In genomic region chr12:31362115-31362758, GRCh38 we compare ENCODE assay signal across 8 cellular contexts. TPM values are rescaled to one million over a fixed set of nuclear protein-coding genes. Genes with fewer than 3 reads are reported as not detected.
DNase-seq lines count a peak whose midpoint lies in the region; ATAC-seq, FAIRE-seq and TF ChIP-seq lines count a peak whose summit lies in the region.

No MANE protein-coding gene starts in this region.

- H3K9me3 ChIP-seq in GM12878 (replicated peaks; ENCODE audit: control insufficient read depth, insufficient read depth, low read length): no peaks in the 10 kb centered on the region; the same call in 2 of the 3 replicates
- H3K9me3 ChIP-seq in pancreas: no peaks in the 10 kb centered on the region

- H3K79me2 ChIP-seq in GM12878 (ENCODE audit: control insufficient read depth, insufficient read depth, low read length): no peaks in the 10 kb centered on the region

- peak; percentile 9 for DNase-seq in activated naive CD4-positive, alpha-beta T cell treated with anti-CD3 and anti-CD28 coated beads for 36 hours
- no peak for DNase-seq in activated naive CD4-positive, alpha-beta T cell treated with anti-CD3 and anti-CD28 coated beads, Interleukin-2, amount 50 U/mL, for 16 hours
- DNase-seq in NCI-H2107 (lab: John Stamatoyannopoulos, UW) (peak; percentile 72), GM12878 (ENCODE audit: low read depth, low spot score) (no peak), pancreas (no peak), posterior cingulate gyrus (no peak), pons (ENCODE audit: low spot score) (no peak)

- no peak for TF ChIP-seq EP300 in GM12878 (IDR thresholded peaks at IDR 0.05; ENCODE audit: borderline replicate concordance in 1 of 2, control insufficient read depth in 1 of 2, low read depth in 2 of 2, low read length in 2 of 2)

- peak overlapping the region; percentile 38 for H3K4me3 Mint-ChIP-seq in activated naive CD4-positive, alpha-beta T cell treated with anti-CD3 and anti-CD28 coated beads for 36 hours

- CTCF ChIA-PET in activated naive CD4-positive, alpha-beta T cell treated with anti-CD3 and anti-CD28 coated beads for 36 hours (lab: Charles Lee): interaction anchor here (0.6 to 2.9 kb wide), 8 partner anchors 34 to 377 kb away, joined by 3 to 13 read pairs (median 4); no protein-coding TSS in a partner anchor
- CTCF ChIA-PET in GM12878 (lab: Yijun Ruan, JAX): interaction anchor here (0.7 to 4.4 kb wide), 11 partner anchors 9 to 126 kb away, joined by 3 to 33 read pairs (median 7); partner anchors contain the start of gene SINHCAF

- peak overlapping the region; percentile 56 for H3K4me2 ChIP-seq in GM12878 (ENCODE audit: control insufficient read depth, insufficient read depth)

- ATAC-seq in HG03025 (IDR thresholded peaks at IDR 0.05; ENCODE audit: low FRiP score, unreplicated experiment): peak; percentile 53
- ATAC-seq in GM12878: peak; percentile 68
- peak in 3 of 4 donors; percentile 34 to 82 (median 76) for ATAC-seq in pancreas

- H3K4me3 ChIP-seq in GM12878 (no peak overlapping the region), pancreas (no peak overlapping the region)

- TF ChIP-seq RAD21 in GM12878 (IDR thresholded peaks at IDR 0.05; ENCODE audit: insufficient read depth, low read depth, low read length): no peak

- H3K36me3 Mint-ChIP-seq in activated naive CD4-positive, alpha-beta T cell treated with anti-CD3 and anti-CD28 coated beads for 36 hours (ENCODE audit: low read depth): no peaks in the 10 kb centered on the region

- peak overlapping the region; percentile 52; the same call in 1 of the 2 replicates for H3K9ac ChIP-seq in GM12878 (ENCODE audit: control insufficient read depth, insufficient read depth, low read length)

- BruUV-seq in GM12878 (replicated peaks; lab: Mats Ljungman, UMichigan): no TSS peak

- peaks cover 14% of the 10 kb centered on the region for H3K4me1 Mint-ChIP-seq in activated naive CD4-positive, alpha-beta T cell treated with anti-CD3 and anti-CD28 coated beads for 36 hours (ENCODE audit: low read depth)

- SMC1A ChIA-PET in GM12878 (lab: Charles Lee; ENCODE audit: uncharacterized antibody, unreplicated experiment): interaction anchor here (0.7 to 2.6 kb wide), 13 partner anchors 24 to 290 kb away, joined by 3 to 17 read pairs (median 4); no protein-coding TSS in a partner anchor

- H3K36me3 ChIP-seq in GM12878 (ENCODE audit: control insufficient read depth in 2 of 2, insufficient read depth in 2 of 2, low read length in 1 of 2) (no peaks in the 10 kb centered on the region), pancreas (no peaks in the 10 kb centered on the region)

- TF ChIP-seq CTCF in GM12878 (IDR thresholded peaks at IDR 0.05 in 2 of 3, conservative IDR thresholded peaks at IDR 0.05 in 1 of 3; ENCODE audit: control insufficient read depth in 2 of 3, extremely low read depth in 1 of 3, insufficient read depth in 1 of 3, low read depth in 3 of 3, low read length in 3 of 3) (no peak), pancreas (IDR thresholded peaks at IDR 0.05) (no peak)

- H3K27me3 Mint-ChIP-seq in activated naive CD4-positive, alpha-beta T cell treated with anti-CD3 and anti-CD28 coated beads for 36 hours (ENCODE audit: low read depth): no peaks in the 10 kb centered on the region

- POLR2A ChIA-PET in GM12878 (lab: Charles Lee): interaction anchor here (1.2 to 1.8 kb wide), 2 partner anchors 36 to 39 kb away, joined by 3 to 5 read pairs; partner anchors contain the start of gene SINHCAF

- H3K4me1 ChIP-seq in GM12878 (ENCODE audit: control insufficient read depth, insufficient read depth, low read length) (peaks cover 22% of the 10 kb centered on the region), pancreas (no peaks in the 10 kb centered on the region)

- TF ChIP-seq POLR2A in GM12878 (IDR thresholded peaks at IDR 0.05; ENCODE audit: low read depth, low read length): no peak

- intact Hi-C loops in activated naive CD4-positive, alpha-beta T cell treated with anti-CD3 and anti-CD28 coated beads for 36 hours (cut with micrococcal nuclease): loop anchor here (2.0 kb wide), 4 partner anchors 35 to 245 kb away; partner anchors contain the start of gene SINHCAF
- intact Hi-C loops in GM12878 (cut with micrococcal nuclease; ENCODE audit: unreplicated experiment) (no loop called here), pancreas (cut with DNase I) (no loop called here), posterior cingulate gyrus (cut with DNase I) (no loop called here)

- 29% methylated on average over 13 of the region's 13 CpGs for WGBS in GM12878 (ENCODE audit: insufficient coverage, insufficient replicate concordance, low lambda C conversion rate, missing lambda C conversion rate)
- WGBS in pancreas, 2 donors: 62 to 69% methylated on average over 13 of the region's 13 CpGs

- in situ Hi-C loops in GM12878 (cut with MboI): no loop called here

- H2AFZ ChIP-seq in GM12878 (ENCODE audit: control insufficient read depth, low read depth, low read length): peak overlapping the region; percentile 90

- H3K27ac Mint-ChIP-seq in activated naive CD4-positive, alpha-beta T cell treated with anti-CD3 and anti-CD28 coated beads for 36 hours: peak overlapping the region; percentile 19

- H4K20me1 ChIP-seq in GM12878 (ENCODE audit: control insufficient read depth, insufficient read depth): no peaks in the 10 kb centered on the region

- FAIRE-seq in GM12878 (lab: Jason Lieb, UNC) (no peak), pancreas (lab: Jason Lieb, UNC) (no peak)

- H3K27ac ChIP-seq in GM12878 (ENCODE audit: control insufficient read depth, insufficient read depth) (peak overlapping the region; percentile 45), pancreas (no peak overlapping the region)

- H3K27me3 ChIP-seq in GM12878 (replicated peaks in 1 of 2; ENCODE audit: control insufficient read depth in 2 of 2, insufficient read depth in 2 of 2, low read length in 1 of 2): no peaks in the 10 kb centered on the region
- no peaks in the 10 kb centered on the region for H3K27me3 ChIP-seq in pancreas

- RAD21 ChIA-PET in GM12878 (lab: Charles Lee; ENCODE audit: unreplicated experiment): interaction anchor here (0.6 to 2.3 kb wide), 14 partner anchors 36 to 511 kb away, joined by 3 to 21 read pairs (median 3); no protein-coding TSS in a partner anchor

- no peaks in the 10 kb centered on the region for H3K9me3 Mint-ChIP-seq in activated naive CD4-positive, alpha-beta T cell treated with anti-CD3 and anti-CD28 coated beads for 36 hours

TF ChIP-seq in GM12878, 131 proteins besides CTCF, POLR2A, EP300 and RAD21:
- TF ChIP-seq EED (IDR thresholded peaks at IDR 0.05; ENCODE audit: low read depth) (peak; percentile 58; the same call in 1 of the 2 replicates), POLR2AphosphoS5 (IDR thresholded peaks at IDR 0.05; ENCODE audit: low read length) (no peak), SRF (IDR thresholded peaks at IDR 0.05; ENCODE audit: low read depth in 2 of 2, low read length in 2 of 2) (0 out of 4 replicates have a peak, but pooled peaks of 1 of the 2 experiments have one; percentile 9)

RNA-seq across cellular contexts. Expression of gene SINHCAF, which starts 36.3 kb away (rescaled TPM):
- 100 to 1,000 TPM; 158 to 169 TPM for total RNA-seq in activated naive CD4-positive, alpha-beta T cell treated with anti-CD3 and anti-CD28 coated beads for 36 hours
- total RNA-seq in GM12878 (2013; cell fraction: nucleolus; rRNA removed): 114 and 132 TPM in 2 replicates
- total RNA-seq in GM12878 (2014; rRNA removed): 71.8 and 93.4 TPM in 2 replicates
- total RNA-seq in GM12878 (2014; rRNA removed; fragmentation: Illumina TruSeq; extraction: Trizol): 92.3 and 100 TPM in 2 replicates
- 88.4 and 106 TPM in 2 replicates for total RNA-seq in GM12878 (2021)
- polyA plus RNA-seq in GM12878 (2011; ENCODE audit: low read depth): 21.2 TPM
- 102 and 213 TPM in 2 replicates for polyA plus RNA-seq in GM12878 (2011; rRNA removed)
- polyA plus RNA-seq in GM12878 (2011; cell fraction: cytosol; rRNA removed): 36.0 and 65.4 TPM in 2 replicates
- polyA plus RNA-seq in GM12878 (2011; cell fraction: nucleus; rRNA removed): 31.6 and 39.1 TPM in 2 replicates
- 38.5 and 54.6 TPM in 2 replicates for polyA plus RNA-seq in GM12878 (2012)
- polyA plus RNA-seq in GM12878 (2014; fragmentation: Illumina TruSeq; extraction: Trizol): 156 and 217 TPM in 2 replicates
- 100 to 1,000 TPM; 110 to 139 TPM for polyA plus RNA-seq in GM12878 (2014; fragmentation: Nextera tagmentation; extraction: Ambion mirVana)
- polyA plus RNA-seq in GM12878 (2014; rRNA removed): 45.7 and 60.4 TPM in 2 replicates
- 10 to 100 TPM; 67.7 to 84.4 TPM for polyA plus RNA-seq in GM12878 (2016; fragmentation: Nextera tagmentation; extraction: Ambion mirVana)
- polyA minus RNA-seq in GM12878 (2011; rRNA and poly(A)+ RNA removed): 50.1 and 60.6 TPM in 2 replicates
- 42.1 and 42.6 TPM in 2 replicates for polyA minus RNA-seq in GM12878 (2011; cell fraction: cytosol; rRNA and poly(A)+ RNA removed)
- polyA minus RNA-seq in GM12878 (2011; cell fraction: nucleus; rRNA and poly(A)+ RNA removed): 32.6 and 48.8 TPM in 2 replicates
- 10 to 100 TPM; 16.5 to 43.1 (median 27.0) TPM for total RNA-seq in pancreas
- 10 to 100 TPM in 1 of 2 donors, 1 to 10 TPM in 1; 9.0 to 22.7 TPM for polyA plus RNA-seq in pancreas

Comparison
In these comparisons a context has a peak if more than half of its experiments do, and no peak if none do; other contexts are left out.
1. DNase-seq: peak in activated naive CD4-positive, alpha-beta T cell treated with anti-CD3 and anti-CD28 coated beads for 36 hours (single experiment) and NCI-H2107 (single experiment); none in activated naive CD4-positive, alpha-beta T cell treated with anti-CD3 and anti-CD28 coated beads, Interleukin-2, amount 50 U/mL, for 16 hours (single experiment), GM12878 (single experiment), pancreas (0 of 6), posterior cingulate gyrus (0 of 10) and pons (single experiment).
2. Peak in every context shown above with its lines, with median percentiles within 50 percentile points of each other: ATAC-seq.